Comparison of ENCODE assay signal across 2 cellular contexts in the genomic region with DNA sequence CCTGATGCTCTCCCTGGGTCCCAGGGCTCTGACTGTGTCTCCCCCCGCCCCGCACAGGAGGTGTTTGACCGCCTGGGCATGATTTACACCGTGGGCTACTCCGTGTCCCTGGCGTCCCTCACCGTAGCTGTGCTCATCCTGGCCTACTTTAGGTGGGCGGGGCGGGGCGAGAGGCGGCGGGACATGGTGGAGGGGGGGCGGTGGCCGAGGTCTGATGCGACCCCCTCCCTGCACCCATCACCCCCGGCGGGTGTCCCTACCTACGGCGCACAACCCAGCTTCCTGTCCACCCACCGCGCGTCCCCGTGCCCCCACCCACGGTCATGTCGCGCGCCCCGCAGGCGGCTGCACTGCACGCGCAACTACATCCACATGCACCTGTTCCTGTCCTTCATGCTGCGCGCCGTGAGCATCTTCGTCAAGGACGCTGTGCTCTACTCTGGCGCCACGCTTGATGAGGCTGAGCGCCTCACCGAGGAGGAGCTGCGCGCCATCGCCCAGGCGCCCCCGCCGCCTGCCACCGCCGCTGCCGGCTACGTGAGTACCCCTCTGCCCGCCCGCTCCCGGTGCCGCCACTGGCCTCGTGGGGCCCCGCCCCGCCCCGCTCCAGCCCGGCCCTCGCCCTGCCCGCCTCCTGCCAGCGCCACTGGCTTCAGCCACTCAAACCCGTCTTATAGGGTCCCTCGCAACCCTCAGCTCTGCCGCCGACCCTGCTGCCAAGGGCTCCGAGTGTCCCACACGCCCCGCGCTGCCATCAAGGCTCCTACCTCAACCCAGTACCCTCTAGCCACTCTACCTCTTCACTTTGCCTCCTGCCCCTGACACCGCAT.
TF ChIP-seq lines count a peak whose summit lies in the region.

No MANE protein-coding gene starts in this region.

TF ChIP-seq in H1, 55 proteins besides CTCF, POLR2A, EP300 and RAD21 (continues in another document):
- TF ChIP-seq EZH2 (IDR thresholded peaks at IDR 0.05; ENCODE audit: low read depth, low read length, severe bottlenecking) = peak; percentile 44
- TF ChIP-seq, protein P1, sequence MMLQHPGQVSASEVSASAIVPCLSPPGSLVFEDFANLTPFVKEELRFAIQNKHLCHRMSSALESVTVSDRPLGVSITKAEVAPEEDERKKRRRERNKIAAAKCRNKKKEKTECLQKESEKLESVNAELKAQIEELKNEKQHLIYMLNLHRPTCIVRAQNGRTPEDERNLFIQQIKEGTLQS (IDR thresholded peaks at IDR 0.05; ENCODE audit: insufficient read depth, low read depth, low read length) = no peak
- TF ChIP-seq, protein P2, sequence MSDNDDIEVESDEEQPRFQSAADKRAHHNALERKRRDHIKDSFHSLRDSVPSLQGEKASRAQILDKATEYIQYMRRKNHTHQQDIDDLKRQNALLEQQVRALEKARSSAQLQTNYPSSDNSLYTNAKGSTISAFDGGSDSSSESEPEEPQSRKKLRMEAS (IDR thresholded peaks at IDR 0.05) = peak; percentile 65; the same call in 1 of the 2 replicates
- no peak for TF ChIP-seq SAP30 (IDR thresholded peaks at IDR 0.05; ENCODE audit: insufficient read depth, insufficient replicate concordance, low read length)
- peak; percentile 40 for TF ChIP-seq KDM4A (IDR thresholded peaks at IDR 0.05; ENCODE audit: low read depth, low read length, severe bottlenecking)
- no peak for TF ChIP-seq TAF7 (optimal IDR thresholded peaks at IDR 0.05; ENCODE audit: borderline replicate concordance, low read depth, low read length)
- TF ChIP-seq MAFK (IDR thresholded peaks at IDR 0.05; ENCODE audit: low read depth, low read length) = no peak
- no peak for TF ChIP-seq CHD2 (IDR thresholded peaks at IDR 0.05; ENCODE audit: low read length)
- TF ChIP-seq, protein P3, sequence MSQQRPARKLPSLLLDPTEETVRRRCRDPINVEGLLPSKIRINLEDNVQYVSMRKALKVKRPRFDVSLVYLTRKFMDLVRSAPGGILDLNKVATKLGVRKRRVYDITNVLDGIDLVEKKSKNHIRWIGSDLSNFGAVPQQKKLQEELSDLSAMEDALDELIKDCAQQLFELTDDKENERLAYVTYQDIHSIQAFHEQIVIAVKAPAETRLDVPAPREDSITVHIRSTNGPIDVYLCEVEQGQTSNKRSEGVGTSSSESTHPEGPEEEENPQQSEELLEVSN (IDR thresholded peaks at IDR 0.05) = peak; percentile 37
- TF ChIP-seq, protein P4, sequence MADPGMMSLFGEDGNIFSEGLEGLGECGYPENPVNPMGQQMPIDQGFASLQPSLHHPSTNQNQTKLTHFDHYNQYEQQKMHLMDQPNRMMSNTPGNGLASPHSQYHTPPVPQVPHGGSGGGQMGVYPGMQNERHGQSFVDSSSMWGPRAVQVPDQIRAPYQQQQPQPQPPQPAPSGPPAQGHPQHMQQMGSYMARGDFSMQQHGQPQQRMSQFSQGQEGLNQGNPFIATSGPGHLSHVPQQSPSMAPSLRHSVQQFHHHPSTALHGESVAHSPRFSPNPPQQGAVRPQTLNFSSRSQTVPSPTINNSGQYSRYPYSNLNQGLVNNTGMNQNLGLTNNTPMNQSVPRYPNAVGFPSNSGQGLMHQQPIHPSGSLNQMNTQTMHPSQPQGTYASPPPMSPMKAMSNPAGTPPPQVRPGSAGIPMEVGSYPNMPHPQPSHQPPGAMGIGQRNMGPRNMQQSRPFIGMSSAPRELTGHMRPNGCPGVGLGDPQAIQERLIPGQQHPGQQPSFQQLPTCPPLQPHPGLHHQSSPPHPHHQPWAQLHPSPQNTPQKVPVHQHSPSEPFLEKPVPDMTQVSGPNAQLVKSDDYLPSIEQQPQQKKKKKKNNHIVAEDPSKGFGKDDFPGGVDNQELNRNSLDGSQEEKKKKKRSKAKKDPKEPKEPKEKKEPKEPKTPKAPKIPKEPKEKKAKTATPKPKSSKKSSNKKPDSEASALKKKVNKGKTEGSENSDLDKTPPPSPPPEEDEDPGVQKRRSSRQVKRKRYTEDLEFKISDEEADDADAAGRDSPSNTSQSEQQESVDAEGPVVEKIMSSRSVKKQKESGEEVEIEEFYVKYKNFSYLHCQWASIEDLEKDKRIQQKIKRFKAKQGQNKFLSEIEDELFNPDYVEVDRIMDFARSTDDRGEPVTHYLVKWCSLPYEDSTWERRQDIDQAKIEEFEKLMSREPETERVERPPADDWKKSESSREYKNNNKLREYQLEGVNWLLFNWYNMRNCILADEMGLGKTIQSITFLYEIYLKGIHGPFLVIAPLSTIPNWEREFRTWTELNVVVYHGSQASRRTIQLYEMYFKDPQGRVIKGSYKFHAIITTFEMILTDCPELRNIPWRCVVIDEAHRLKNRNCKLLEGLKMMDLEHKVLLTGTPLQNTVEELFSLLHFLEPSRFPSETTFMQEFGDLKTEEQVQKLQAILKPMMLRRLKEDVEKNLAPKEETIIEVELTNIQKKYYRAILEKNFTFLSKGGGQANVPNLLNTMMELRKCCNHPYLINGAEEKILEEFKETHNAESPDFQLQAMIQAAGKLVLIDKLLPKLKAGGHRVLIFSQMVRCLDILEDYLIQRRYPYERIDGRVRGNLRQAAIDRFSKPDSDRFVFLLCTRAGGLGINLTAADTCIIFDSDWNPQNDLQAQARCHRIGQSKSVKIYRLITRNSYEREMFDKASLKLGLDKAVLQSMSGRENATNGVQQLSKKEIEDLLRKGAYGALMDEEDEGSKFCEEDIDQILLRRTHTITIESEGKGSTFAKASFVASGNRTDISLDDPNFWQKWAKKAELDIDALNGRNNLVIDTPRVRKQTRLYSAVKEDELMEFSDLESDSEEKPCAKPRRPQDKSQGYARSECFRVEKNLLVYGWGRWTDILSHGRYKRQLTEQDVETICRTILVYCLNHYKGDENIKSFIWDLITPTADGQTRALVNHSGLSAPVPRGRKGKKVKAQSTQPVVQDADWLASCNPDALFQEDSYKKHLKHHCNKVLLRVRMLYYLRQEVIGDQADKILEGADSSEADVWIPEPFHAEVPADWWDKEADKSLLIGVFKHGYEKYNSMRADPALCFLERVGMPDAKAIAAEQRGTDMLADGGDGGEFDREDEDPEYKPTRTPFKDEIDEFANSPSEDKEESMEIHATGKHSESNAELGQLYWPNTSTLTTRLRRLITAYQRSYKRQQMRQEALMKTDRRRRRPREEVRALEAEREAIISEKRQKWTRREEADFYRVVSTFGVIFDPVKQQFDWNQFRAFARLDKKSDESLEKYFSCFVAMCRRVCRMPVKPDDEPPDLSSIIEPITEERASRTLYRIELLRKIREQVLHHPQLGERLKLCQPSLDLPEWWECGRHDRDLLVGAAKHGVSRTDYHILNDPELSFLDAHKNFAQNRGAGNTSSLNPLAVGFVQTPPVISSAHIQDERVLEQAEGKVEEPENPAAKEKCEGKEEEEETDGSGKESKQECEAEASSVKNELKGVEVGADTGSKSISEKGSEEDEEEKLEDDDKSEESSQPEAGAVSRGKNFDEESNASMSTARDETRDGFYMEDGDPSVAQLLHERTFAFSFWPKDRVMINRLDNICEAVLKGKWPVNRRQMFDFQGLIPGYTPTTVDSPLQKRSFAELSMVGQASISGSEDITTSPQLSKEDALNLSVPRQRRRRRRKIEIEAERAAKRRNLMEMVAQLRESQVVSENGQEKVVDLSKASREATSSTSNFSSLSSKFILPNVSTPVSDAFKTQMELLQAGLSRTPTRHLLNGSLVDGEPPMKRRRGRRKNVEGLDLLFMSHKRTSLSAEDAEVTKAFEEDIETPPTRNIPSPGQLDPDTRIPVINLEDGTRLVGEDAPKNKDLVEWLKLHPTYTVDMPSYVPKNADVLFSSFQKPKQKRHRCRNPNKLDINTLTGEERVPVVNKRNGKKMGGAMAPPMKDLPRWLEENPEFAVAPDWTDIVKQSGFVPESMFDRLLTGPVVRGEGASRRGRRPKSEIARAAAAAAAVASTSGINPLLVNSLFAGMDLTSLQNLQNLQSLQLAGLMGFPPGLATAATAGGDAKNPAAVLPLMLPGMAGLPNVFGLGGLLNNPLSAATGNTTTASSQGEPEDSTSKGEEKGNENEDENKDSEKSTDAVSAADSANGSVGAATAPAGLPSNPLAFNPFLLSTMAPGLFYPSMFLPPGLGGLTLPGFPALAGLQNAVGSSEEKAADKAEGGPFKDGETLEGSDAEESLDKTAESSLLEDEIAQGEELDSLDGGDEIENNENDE (IDR thresholded peaks at IDR 0.05; ENCODE audit: insufficient replicate concordance, low read length) = no peak
- TF ChIP-seq SUZ12 (IDR thresholded peaks at IDR 0.05; ENCODE audit: low read length) = peak; percentile 45; the same call in 1 of the 2 replicates

TF ChIP-seq in neural cell, 6 proteins besides CTCF, POLR2A, EP300 and RAD21:
- TF ChIP-seq POLR2AphosphoS5 (IDR thresholded peaks at IDR 0.05) (no peak), MXI1 (conservative IDR thresholded peaks at IDR 0.05; ENCODE audit: poor library complexity, severe bottlenecking) (no peak), TAF1 (IDR thresholded peaks at IDR 0.05; ENCODE audit: low read depth) (no peak), SMC3 (conservative IDR thresholded peaks at IDR 0.05; ENCODE audit: poor library complexity) (no peak), EZH2 (IDR thresholded peaks at IDR 0.05; ENCODE audit: borderline replicate concordance, insufficient read depth, low read length, poor library complexity, severe bottlenecking) (no peak)
